8 cellular contexts compared by ENCODE assay signal in the genomic region with DNA sequence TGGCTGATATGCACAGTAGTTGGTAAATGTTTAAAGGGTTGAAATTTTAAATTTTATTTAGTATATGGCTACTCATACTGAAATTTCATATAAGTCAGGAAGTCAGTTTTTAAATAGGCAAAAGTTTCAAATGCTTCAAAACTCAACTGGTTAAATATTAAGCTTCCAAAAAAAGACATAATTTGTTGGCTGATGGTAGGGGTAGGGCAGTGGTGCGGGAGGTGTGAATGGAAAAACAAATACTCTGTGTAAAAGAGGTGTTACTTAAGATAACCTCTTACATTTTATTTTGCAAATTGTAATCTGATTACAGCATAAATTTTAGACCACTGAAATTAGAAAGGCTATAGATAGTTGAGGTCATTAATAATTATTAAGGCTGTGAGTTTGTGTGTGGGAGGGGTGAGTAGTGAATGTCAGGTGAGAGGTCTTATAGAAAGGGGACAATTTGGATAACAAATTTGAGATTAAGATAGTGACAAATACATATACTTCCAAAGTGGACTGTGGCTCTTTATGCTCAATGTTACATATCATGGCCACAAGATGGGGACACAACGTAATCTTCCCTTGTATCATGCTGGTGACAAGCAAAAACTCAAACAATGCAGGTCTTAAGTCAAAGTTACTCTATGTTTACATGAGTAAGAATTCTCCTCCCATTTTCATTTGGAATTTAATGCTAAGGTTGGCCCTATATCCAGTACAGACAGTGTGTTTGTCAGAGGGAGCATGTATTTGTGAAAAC. TPM values are rescaled to one million over a fixed set of nuclear protein-coding genes. Genes with fewer than 3 reads are reported as not detected.
A peak's percentile ranks its signal among the peaks of the same experiment; 100 is the strongest.
DNase-seq lines count a peak whose midpoint lies in the region; ATAC-seq and TF ChIP-seq lines count a peak whose summit lies in the region.

No MANE protein-coding gene starts in this region.

- no peak overlapping the region for H3K27ac ChIP-seq in gastrocnemius medialis

- H3K9me3 Mint-ChIP-seq in type B pancreatic cell = no peaks in the 10 kb centered on the region
- H3K9me3 Mint-ChIP-seq in stimulated activated naive CD8-positive, alpha-beta T cell treated with anti-CD3 and anti-CD28 coated beads, Interleukin-15, amount 100 ng/mL, for 72 hours = peaks cover 4 to 11% of the 10 kb centered on the region in 2 donors

- H3K27me3 Mint-ChIP-seq in type B pancreatic cell = no peaks in the 10 kb centered on the region
- peaks cover 44% of the 10 kb centered on the region for H3K27me3 Mint-ChIP-seq in stimulated activated naive CD8-positive, alpha-beta T cell treated with anti-CD3 and anti-CD28 coated beads, Interleukin-15, amount 100 ng/mL, for 72 hours

- in situ Hi-C loops in gastrocnemius medialis (cut with MboI; ENCODE audit: low sequenced_read_pairs in 4 of 4) = no loop called here

- ATAC-seq in esophagus mucosa (peak; percentile 35), gastrocnemius medialis (no peak)
- ATAC-seq in stimulated activated naive CD8-positive, alpha-beta T cell treated with anti-CD3 and anti-CD28 coated beads, Interleukin-15, amount 100 ng/mL, for 72 hours = no peak

- no peaks in the 10 kb centered on the region for H3K36me3 ChIP-seq in H7 (replicated peaks; ENCODE audit: control insufficient read depth, insufficient read depth, low read length)
- no peaks in the 10 kb centered on the region for H3K36me3 ChIP-seq in gastrocnemius medialis

- peaks cover 0 to 9% of the 10 kb centered on the region in 2 donors for H3K4me1 ChIP-seq in gastrocnemius medialis

- peaks cover 10% of the 10 kb centered on the region for H3K4me1 Mint-ChIP-seq in type B pancreatic cell (ENCODE audit: unreplicated experiment)
- H3K4me1 Mint-ChIP-seq in stimulated activated naive CD8-positive, alpha-beta T cell treated with anti-CD3 and anti-CD28 coated beads, Interleukin-15, amount 100 ng/mL, for 72 hours = no peaks in the 10 kb centered on the region

- no peaks in the 10 kb centered on the region for H3K27me3 ChIP-seq in H7 (ENCODE audit: control insufficient read depth, insufficient read depth, low read length)
- H3K27me3 ChIP-seq in gastrocnemius medialis = no peaks in the 10 kb centered on the region

- TF ChIP-seq CTCF in AG09309 (IDR thresholded peaks at IDR 0.05; ENCODE audit: control insufficient read depth, insufficient read depth, low read depth, low read length, missing control alignments) (peak; percentile 25), type B pancreatic cell (conservative IDR thresholded peaks at IDR 0.05) (peak; percentile 68), gastrocnemius medialis (IDR thresholded peaks at IDR 0.05 in 4 of 5, conservative IDR thresholded peaks at IDR 0.05 in 1 of 5) (no peak)

- H3K36me3 Mint-ChIP-seq in type B pancreatic cell = no peaks in the 10 kb centered on the region

- no peak overlapping the region for H3K4me3 ChIP-seq in AG09309 (ENCODE audit: control insufficient read depth, low read depth, low read length)
- no peak overlapping the region for H3K4me3 ChIP-seq in H7 (ENCODE audit: insufficient read depth, low read depth, low read length)
- no peak overlapping the region for H3K4me3 ChIP-seq in gastrocnemius medialis

- intact Hi-C loops in gastrocnemius medialis (cut with DNase I; ENCODE audit: low total_unique reads) = no loop called here

- no peak overlapping the region for H3K27ac Mint-ChIP-seq in type B pancreatic cell
- no peak overlapping the region for H3K27ac Mint-ChIP-seq in stimulated activated naive CD8-positive, alpha-beta T cell treated with anti-CD3 and anti-CD28 coated beads, Interleukin-15, amount 100 ng/mL, for 72 hours

- no peak for TF ChIP-seq POLR2A in gastrocnemius medialis (IDR thresholded peaks at IDR 0.05)

- no peaks in the 10 kb centered on the region for H3K9me3 ChIP-seq in gastrocnemius medialis

- peak; percentile 2 for DNase-seq in AG09309 (ENCODE audit: low read depth)
- DNase-seq in H7 = peak; percentile 28
- peak; percentile 68 for DNase-seq in NCI-H69 (lab: John Stamatoyannopoulos, UW)
- no peak for DNase-seq in type B pancreatic cell (ENCODE audit: extremely low spot score, unreplicated experiment)
- DNase-seq in gastrocnemius medialis = no peak
- DNase-seq in stimulated activated naive CD8-positive, alpha-beta T cell treated with anti-CD3 and anti-CD28 coated beads, Interleukin-15, amount 100 ng/mL, for 72 hours = no peak
- DNase-seq in activated CD8-positive, alpha-beta memory T cell treated with anti-CD3 and anti-CD28 coated beads, Interleukin-2, amount 50 U/mL, for 48 hours = no peak

- H3K4me3 Mint-ChIP-seq in type B pancreatic cell = no peak overlapping the region
- no peak overlapping the region for H3K4me3 Mint-ChIP-seq in stimulated activated naive CD8-positive, alpha-beta T cell treated with anti-CD3 and anti-CD28 coated beads, Interleukin-15, amount 100 ng/mL, for 72 hours

RNA-seq across cellular contexts. Expression of a gene that starts 36.6 kb away (rescaled TPM):
- 0.24 and 0.37 TPM in 2 replicates for total RNA-seq in H7 (2014; rRNA removed; shearing (Covaris generic))
- total RNA-seq in esophagus mucosa = 0.36 TPM
- total RNA-seq in type B pancreatic cell (ENCODE audit: low replicate concordance) = 0.80 and 3.9 TPM in 2 replicates
- under 1 TPM in 2 of 4 donors, not detected in 2; 0.09 to 0.13 TPM for total RNA-seq in gastrocnemius medialis

Comparison
In these comparisons a context has a peak if more than half of its experiments do, and no peak if none do; other contexts are left out.
1. DNase-seq: peak in AG09309 (single experiment), H7 (single experiment) and NCI-H69 (single experiment); none in type B pancreatic cell (single experiment), gastrocnemius medialis (0 of 2), stimulated activated naive CD8-positive, alpha-beta T cell treated with anti-CD3 and anti-CD28 coated beads, Interleukin-15, amount 100 ng/mL, for 72 hours (0 of 2) and activated CD8-positive, alpha-beta memory T cell treated with anti-CD3 and anti-CD28 coated beads, Interleukin-2, amount 50 U/mL, for 48 hours (single experiment).
2. CTCF ChIP-seq: peak in AG09309 (single experiment) and type B pancreatic cell (single experiment); none in gastrocnemius medialis (0 of 5).